ENCODE assay signal across 17 cellular contexts in the genomic region with DNA sequence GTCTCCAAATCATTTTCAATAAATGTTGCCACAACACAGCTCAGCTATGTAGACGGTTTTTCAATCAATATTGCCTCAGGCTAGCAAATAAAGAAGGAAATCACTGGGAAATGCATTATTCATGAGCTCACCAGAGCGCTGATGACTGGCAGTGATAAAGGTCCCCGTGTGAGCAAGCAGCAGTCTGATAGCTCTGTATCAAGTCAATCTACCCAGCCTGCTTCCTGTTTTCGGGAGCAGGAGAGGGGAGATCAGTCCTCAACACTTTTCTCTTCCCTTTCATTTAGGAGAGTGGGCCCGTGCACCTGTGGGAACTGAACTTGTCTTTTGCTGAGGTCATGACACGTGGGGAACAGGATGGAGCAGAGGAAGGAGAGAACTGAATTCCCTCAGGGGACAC.
DNase-seq lines count a peak whose midpoint lies in the region; ATAC-seq lines count a peak whose summit lies in the region.
"Had no signal": no experiment of that assay in that cellular context is flagged by ENCODE, and none has a peak within 500 bp of the region (broad histone marks: within the 10 kb centered on the region; RNA-seq: fewer than 3 reads in every experiment).

No MANE protein-coding gene starts in this region.

- peak; percentile 46 for DNase-seq in NCI-H748 (lab: John Stamatoyannopoulos, UW; ENCODE audit: unreplicated experiment)
- DNase-seq in NCI-H748 treated with DMSO at 0.1 percent for 48 hours (lab: John Stamatoyannopoulos, UW): no peak
- peak; percentile 58 for DNase-seq in NCI-H69 (lab: John Stamatoyannopoulos, UW)
- peak; percentile 85 for DNase-seq in dermis blood vessel endothelial cell
- peak; percentile 65 for DNase-seq in retina
- DNase-seq in activated CD4-positive, alpha-beta T cell treated with anti-CD3 and anti-CD28 coated beads for 4 hours: no peak
- no peak for DNase-seq in naive thymus-derived CD8-positive, alpha-beta T cell
- DNase-seq: ACHN; MM.1S; NCI-H226; stimulated activated CD4-positive, alpha-beta T cell treated with anti-CD3 and anti-CD28 coated beads, Interleukin-15, amount 100 ng/mL, for 24 hours had no signal

- no peaks in the 10 kb centered on the region for H3K9me3 Mint-ChIP-seq in naive thymus-derived CD8-positive, alpha-beta T cell
- H3K9me3 Mint-ChIP-seq: central memory CD8-positive, alpha-beta T cell had no signal

- H3K4me1 Mint-ChIP-seq in naive thymus-derived CD8-positive, alpha-beta T cell: peaks cover 0 to 7% (median 0%) of the 10 kb centered on the region in 4 donors
- H3K4me1 Mint-ChIP-seq: central memory CD8-positive, alpha-beta T cell had no signal

- H3K27me3 Mint-ChIP-seq in naive thymus-derived CD8-positive, alpha-beta T cell: peaks cover 5 to 32% (median 10%) of the 10 kb centered on the region in 5 donors

- no peak overlapping the region for H3K4me3 Mint-ChIP-seq in naive thymus-derived CD8-positive, alpha-beta T cell
- H3K4me3 Mint-ChIP-seq: activated naive CD8-positive, alpha-beta T cell; central memory CD8-positive, alpha-beta T cell; GM23338 had no signal

- no peak for ATAC-seq in GM19455 (IDR thresholded peaks at IDR 0.05; ENCODE audit: unreplicated experiment)
- no peak for ATAC-seq in naive thymus-derived CD8-positive, alpha-beta T cell
- ATAC-seq: esophagus mucosa, GM23338, Right ventricle myocardium inferior had no signal

- H3K36me3 Mint-ChIP-seq in naive thymus-derived CD8-positive, alpha-beta T cell: no peaks in the 10 kb centered on the region
- H3K36me3 Mint-ChIP-seq: activated naive CD8-positive, alpha-beta T cell had no signal

- POLR2A ChIA-PET in naive thymus-derived CD8-positive, alpha-beta T cell (lab: Charles Lee): no interaction called here

- no peak overlapping the region for H3K27ac Mint-ChIP-seq in naive thymus-derived CD8-positive, alpha-beta T cell
- H3K27ac Mint-ChIP-seq: activated naive CD8-positive, alpha-beta T cell; GM23338 had no signal

Comparison
In these comparisons a context has a peak if more than half of its experiments do, and no peak if none do; other contexts are left out.
1. DNase-seq: peak in NCI-H748 (single experiment), NCI-H69 (single experiment), dermis blood vessel endothelial cell (single experiment) and retina (single experiment); none in NCI-H748 treated with DMSO at 0.1 percent for 48 hours (single experiment), activated CD4-positive, alpha-beta T cell treated with anti-CD3 and anti-CD28 coated beads for 4 hours (0 of 2) and naive thymus-derived CD8-positive, alpha-beta T cell (0 of 10).